Comparison of ENCODE assay signal across 21 cellular contexts in genomic region chr11:94649254-94649653, GRCh38.
DNase-seq lines count a peak whose midpoint lies in the region; ATAC-seq and TF ChIP-seq lines count a peak whose summit lies in the region.
"Had no signal": no experiment of that assay in that cellular context is flagged by ENCODE, and none has a peak within 500 bp of the region (broad histone marks: within the 10 kb centered on the region; RNA-seq: fewer than 3 reads in every experiment).

No MANE protein-coding gene starts in this region.

- peak; percentile 29 for DNase-seq in KBM-7
- DNase-seq in WTC11 (ENCODE audit: low spot score) = no peak
- no peak for DNase-seq in GDM1 (lab: John Stamatoyannopoulos, UW)
- no peak for DNase-seq in LoVo (ENCODE audit: low spot score)
- DNase-seq: Calu3; CD8-positive, alpha-beta T cell; DMS53; HCEC 1CT; NCI-H1048; NCI-H1436 treated with DMSO at 0.1 percent for 48 hours; NCI-H2029 treated with DMSO at 0.1 percent for 48 hours; NCI-H774; SHP77; T-helper 1 cell had no signal

- H3K27ac Mint-ChIP-seq in WTC11 = peak overlapping the region; percentile 91
- H3K27ac Mint-ChIP-seq: CD8-positive, alpha-beta T cell had no signal

- in situ Hi-C loops in KBM-7 (cut with MboI; ENCODE audit: low pct_unique_long_range_greater_than_20kb, low sequenced_read_pairs) = loop anchor here (25.0 kb wide), 1 partner anchor 113 kb away; the partner anchor contains the start of gene AMOTL1

- TF ChIP-seq CTCF in WTC11 (IDR thresholded peaks at IDR 0.05) = no peak

- H3K4me1 ChIP-seq in ES-I3 (ENCODE audit: insufficient read depth, low read length) = peaks cover 20% of the 10 kb centered on the region
- peaks cover 33% of the 10 kb centered on the region; the same call in 1 of the 2 replicates for H3K4me1 ChIP-seq in iPS-20b (ENCODE audit: insufficient read depth, low read length)
- H3K4me1 ChIP-seq: A549, BLaER1 had no signal

- no peak for ATAC-seq in WTC11
- ATAC-seq in HG02973 (IDR thresholded peaks at IDR 0.05; ENCODE audit: unreplicated experiment) = no peak
- no peak for ATAC-seq in HG03457 (IDR thresholded peaks at IDR 0.05; ENCODE audit: unreplicated experiment)
- ATAC-seq: A549; CD8-positive, alpha-beta T cell had no signal

- peak overlapping the region; percentile 1; the same call in 1 of the 2 replicates for H3K4me3 ChIP-seq in iPS-20b (ENCODE audit: low read length)
- H3K4me3 ChIP-seq: A549, BLaER1 had no signal

- H3K9me3 ChIP-seq in ES-I3 (ENCODE audit: control insufficient read depth, insufficient read depth, low read length) (no peaks in the 10 kb centered on the region), iPS-20b (ENCODE audit: insufficient read depth, low read depth, low read length) (no peaks in the 10 kb centered on the region)
- H3K9me3 ChIP-seq: A549, BLaER1 had no signal

- no peaks in the 10 kb centered on the region for H3K9me3 Mint-ChIP-seq in WTC11
- H3K9me3 Mint-ChIP-seq: CD8-positive, alpha-beta T cell had no signal

- POLR2A ChIA-PET in WTC11 (lab: Charles Lee) = interaction anchor here (1.2 to 2.0 kb wide), 2 partner anchors 7 to 10 kb away, joined by 4 to 12 read pairs; no protein-coding TSS in a partner anchor

- no peaks in the 10 kb centered on the region for H3K27me3 Mint-ChIP-seq in WTC11 (ENCODE audit: low read depth)

- H3K27ac ChIP-seq in iPS-20b (ENCODE audit: low read length) = peak overlapping the region; percentile 3
- H3K27ac ChIP-seq: A549, BLaER1, KMS-11 had no signal

- H3K9ac ChIP-seq in ES-I3 (ENCODE audit: low read depth, low read length) (peak overlapping the region; percentile 26), iPS-20b (ENCODE audit: low read depth, low read length) (peak overlapping the region; percentile 17; the same call in 1 of the 2 replicates)
- H3K9ac ChIP-seq: BLaER1, KMS-11 had no signal

- H3K36me3 Mint-ChIP-seq in WTC11 = peaks cover 81% of the 10 kb centered on the region
- H3K36me3 Mint-ChIP-seq: CD8-positive, alpha-beta T cell had no signal

- H3K36me3 ChIP-seq in ES-I3 (ENCODE audit: insufficient read depth, low read length) (peaks cover 54% of the 10 kb centered on the region), iPS-20b (ENCODE audit: insufficient read depth, low read depth, low read length) (peaks cover 28% of the 10 kb centered on the region)
- H3K36me3 ChIP-seq: BLaER1 had no signal

- H3K4me3 Mint-ChIP-seq in WTC11 = peak overlapping the region; percentile 82
- H3K4me3 Mint-ChIP-seq: CD8-positive, alpha-beta T cell had no signal

- peaks cover 90% of the 10 kb centered on the region for H3K4me1 Mint-ChIP-seq in WTC11

- CTCF ChIA-PET in WTC11 (lab: Charles Lee) = interaction anchor here (1.0 to 1.9 kb wide), 2 partner anchors 26 to 85 kb away, joined by 3 to 9 read pairs; no protein-coding TSS in a partner anchor

- no peaks in the 10 kb centered on the region for H3K27me3 ChIP-seq in iPS-20b (ENCODE audit: insufficient read depth, low read length)
- H3K27me3 ChIP-seq: BLaER1 had no signal

TF ChIP-seq in WTC11, 78 proteins besides CTCF, POLR2A, EP300 and RAD21:
- TF ChIP-seq ETV6 (CRISPR knock-in tag; IDR thresholded peaks at IDR 0.05) (no peak), ZNF138 (CRISPR knock-in tag; conservative IDR thresholded peaks at IDR 0.05) (no peak), TEAD1 (CRISPR knock-in tag; IDR thresholded peaks at IDR 0.05) (no peak), ZNF423 (CRISPR knock-in tag; IDR thresholded peaks at IDR 0.05) (no peak), AFF4 (CRISPR knock-in tag; IDR thresholded peaks at IDR 0.05; ENCODE audit: borderline replicate concordance) (no peak), FOXP4 (CRISPR knock-in tag; IDR thresholded peaks at IDR 0.05) (no peak), ARID4B (CRISPR knock-in tag; IDR thresholded peaks at IDR 0.05; ENCODE audit: borderline replicate concordance) (no peak), ZNF671 (CRISPR knock-in tag; IDR thresholded peaks at IDR 0.05) (no peak)
